9 cellular contexts compared by ENCODE assay signal in the genomic region with DNA sequence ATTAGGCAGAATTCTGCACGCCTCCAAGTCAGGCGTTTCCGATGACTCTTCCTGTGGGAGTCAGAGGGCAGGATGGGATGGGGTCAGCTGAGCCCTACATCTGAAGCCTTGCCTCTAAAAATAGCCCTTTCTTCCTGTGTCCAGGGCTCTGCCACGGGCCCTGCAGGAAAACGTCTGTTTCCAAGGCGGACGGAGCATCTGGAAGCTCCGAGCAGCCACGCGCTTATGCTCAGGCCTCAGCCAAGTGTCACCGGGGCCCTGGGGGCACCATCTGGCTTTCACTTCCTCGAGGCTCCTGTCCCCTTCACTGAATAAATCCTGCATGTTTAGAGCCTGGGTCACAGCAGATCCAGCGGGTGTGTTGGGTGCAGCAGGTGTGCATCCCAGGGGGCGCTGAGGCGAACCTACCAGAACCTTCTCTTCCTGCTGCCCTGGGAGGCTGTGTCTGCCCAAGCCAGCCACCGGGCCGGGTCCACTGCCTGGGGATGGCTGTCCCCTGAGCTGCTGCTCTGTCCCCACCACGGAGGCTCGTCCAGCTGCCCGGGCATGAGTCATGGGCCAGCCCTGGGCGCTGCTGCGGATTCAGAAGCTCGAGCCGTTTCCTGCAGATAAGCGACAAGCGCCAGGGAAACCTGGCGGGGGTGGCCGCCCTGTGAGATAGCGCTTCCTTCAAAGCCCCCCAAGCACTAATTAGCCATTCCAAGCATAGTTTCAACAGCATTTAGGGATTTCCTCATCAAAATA. TPM values are rescaled to one million over a fixed set of nuclear protein-coding genes. Genes with fewer than 3 reads are reported as not detected.
DNase-seq lines count a peak whose midpoint lies in the region; ATAC-seq, FAIRE-seq and TF ChIP-seq lines count a peak whose summit lies in the region.
"Had no signal": no experiment of that assay in that cellular context is flagged by ENCODE, and none has a peak within 500 bp of the region (broad histone marks: within the 10 kb centered on the region; RNA-seq: fewer than 3 reads in every experiment).

No MANE protein-coding gene starts in this region.

- intact Hi-C loops in right lobe of liver (cut with DNase I) = no loop called here

- H3K36me3 ChIP-seq in right lobe of liver = no peaks in the 10 kb centered on the region

- ATAC-seq in right lobe of liver (peak; percentile 63 to 78 (median 70)), HG03432 (IDR thresholded peaks at IDR 0.05; ENCODE audit: unreplicated experiment) (no peak)

- peak; percentile 37 for TF ChIP-seq CTCF in choroid plexus epithelial cell (conservative IDR thresholded peaks at IDR 0.05; ENCODE audit: low read depth, low read length)
- no peak for TF ChIP-seq CTCF in right lobe of liver (IDR thresholded peaks at IDR 0.05)

- TF ChIP-seq POLR2A in right lobe of liver (IDR thresholded peaks at IDR 0.05) = no peak

- no peaks in the 10 kb centered on the region for H3K9me3 ChIP-seq in right lobe of liver

- peak overlapping the region in 1 of 3 donors; percentile 39 for H3K27ac ChIP-seq in right lobe of liver

- H3K27me3 ChIP-seq in right lobe of liver = no peaks in the 10 kb centered on the region

- no peak for FAIRE-seq in urothelium cell line (lab: Jason Lieb, UNC)

- DNase-seq in NCI-H2171 treated with DMSO at 0.1 percent for 48 hours (lab: John Stamatoyannopoulos, UW) (peak; percentile 49), choroid plexus epithelial cell (ENCODE audit: low read depth) (peak; percentile 29), right lobe of liver (peak in 2 of 3 donors; percentile 71), urothelium cell line (ENCODE audit: low spot score) (peak; percentile 75), HuH-7.5 (ENCODE audit: low spot score) (no peak)
- DNase-seq in stimulated activated CD4-positive, alpha-beta T cell treated with anti-CD3 and anti-CD28 coated beads, Interleukin-1b, Interleukin-23, amount 100 ng/mL, for 48 hours = no peak

- H3K4me3 ChIP-seq in choroid plexus epithelial cell (ENCODE audit: low read depth, low read length) (no peak overlapping the region), right lobe of liver (no peak overlapping the region)

- WGBS in right lobe of liver (ENCODE audit: insufficient coverage, low coverage, low lambda C conversion rate, missing lambda C conversion rate) = 68% methylated on average over 4 of the region's 29 CpGs

- peaks cover 0 to 3% (median 0%) of the 10 kb centered on the region in 4 donors for H3K4me1 ChIP-seq in right lobe of liver

RNA-seq across cellular contexts. Expression of gene LINC01488, which starts 32.0 kb away (rescaled TPM):
- total RNA-seq in right lobe of liver = 10 to 100 TPM in 1 of 6 experiments, 1 to 10 TPM in 3, under 1 TPM in 1, not detected in 1; 0.63 to 22.9 (median 1.1) TPM
- total RNA-seq: myocyte; T-helper 1 cell treated with Interleukin-12 subunit alpha and Interleukin-12 subunit beta and Interleukin-4 antibody, amounts not matched to agents 30 ng/mL and 1 ng/mL, for 36 hours had no signal

Comparison
In these comparisons a context has a peak if more than half of its experiments do, and no peak if none do; other contexts are left out.
1. DNase-seq: peak in NCI-H2171 treated with DMSO at 0.1 percent for 48 hours (single experiment), choroid plexus epithelial cell (single experiment), right lobe of liver (2 of 3) and urothelium cell line (single experiment); none in HuH-7.5 (single experiment) and stimulated activated CD4-positive, alpha-beta T cell treated with anti-CD3 and anti-CD28 coated beads, Interleukin-1b, Interleukin-23, amount 100 ng/mL, for 48 hours (single experiment).